Comparison of ENCODE assay signal across 28 cellular contexts in genomic region chr10:28294169-28294532, GRCh38. TPM values are rescaled to one million over a fixed set of nuclear protein-coding genes. Genes with fewer than 3 reads are reported as not detected.
A peak's percentile ranks its signal among the peaks of the same experiment; 100 is the strongest.
DNase-seq lines count a peak whose midpoint lies in the region; ATAC-seq and TF ChIP-seq lines count a peak whose summit lies in the region.
"Had no signal": no experiment of that assay in that cellular context is flagged by ENCODE, and none has a peak within 500 bp of the region (broad histone marks: within the 10 kb centered on the region; RNA-seq: fewer than 3 reads in every experiment).

No MANE protein-coding gene starts in this region.

- DNase-seq in Right ventricle myocardium superior, result no peak
- no peak for DNase-seq in heart left ventricle
- peak in 1 of 34 experiments; percentile 5 for DNase-seq in T-cell
- DNase-seq in tibial artery, result no peak
- no peak for DNase-seq in ecto neural progenitor cell (ENCODE audit: low spot score)
- DNase-seq in RKO (ENCODE audit: low spot score), result no peak
- DNase-seq: activated CD4-positive, CD25-positive, alpha-beta regulatory T cell treated with anti-CD3 and anti-CD28 coated beads, Interleukin-2, amount 50 U/mL, for 72 hours; activated CD8-positive, alpha-beta memory T cell treated with anti-CD3 and anti-CD28 coated beads for 24 hours; activated gamma-delta T cell treated with Interleukin-2 at 50 U/mL for 16 hours; anterior cingulate cortex; DMS79; effector CD4-positive, alpha-beta T cell; left lung; mesenchymal stem cell; NCI-H1417; NCI-H2029 treated with DMSO at 0.1 percent for 48 hours; NCI-H526; NK-92 treated with Interleukin-12 subunit alpha and Interleukin-12 subunit beta, amount 100 ng/mL, for 24 hours; PC-9; transverse colon had no signal

- no peaks in the 10 kb centered on the region for H3K27me3 Mint-ChIP-seq in T-cell

- no peaks in the 10 kb centered on the region for H3K27me3 ChIP-seq in heart left ventricle
- no peaks in the 10 kb centered on the region for H3K27me3 ChIP-seq in gastroesophageal sphincter
- H3K27me3 ChIP-seq in tibial artery, result no peaks in the 10 kb centered on the region
- H3K27me3 ChIP-seq: BLaER1 treated with 17β-estradiol and CSF1 and Interleukin-3, amounts not matched to agents 10 nM and 100 nM; left lung; transverse colon had no signal

- ATAC-seq in Right ventricle myocardium superior (ENCODE audit: poor library complexity) (peak; percentile 35), heart left ventricle (no peak), T-cell (replicated peaks in 1 of 4) (peak; percentile 56 to 74 (median 68)), gastroesophageal sphincter (no peak)
- ATAC-seq: HCT116, left lung, Right ventricle myocardium inferior, SK-N-SH treated with all-trans-retinoic acid at 6 μM for 48 hours had no signal

- peak overlapping the region in 1 of 12 donors; percentile 32 for H3K27ac ChIP-seq in heart left ventricle
- H3K27ac ChIP-seq in gastroesophageal sphincter, result peak overlapping the region in 3 of 4 donors; percentile 72 to 77 (median 77)
- H3K27ac ChIP-seq in tibial artery, result peak overlapping the region; percentile 75 to 99
- H3K27ac ChIP-seq: BLaER1 treated with 17β-estradiol and CSF1 and Interleukin-3, amounts not matched to agents 10 nM and 100 nM; parathyroid adenoma; PC-9 had no signal

- peak overlapping the region; percentile 71 to 89 for H3K27ac Mint-ChIP-seq in T-cell

- POLR2A ChIA-PET in T-cell (lab: Charles Lee), result interaction anchor here in 1 of 2 donors (1.0 kb wide), 1 partner anchor 36 kb away, joined by 3 read pairs; no protein-coding TSS in a partner anchor

- WGBS in heart left ventricle, 4 donors, result 67 to 74% (median 69%) methylated on average over 8 of the region's 8 CpGs
- 50 to 62% methylated on average over 2 to 8 of the region's 8 CpGs for WGBS in gastroesophageal sphincter (ENCODE audit: low coverage in 1 of 2), 2 donors

- peaks cover 76 to 82% (median 78%) of the 10 kb centered on the region in 3 donors for H3K4me1 Mint-ChIP-seq in T-cell
- H3K4me1 Mint-ChIP-seq: neural crest cell had no signal

- H3K9me3 Mint-ChIP-seq in T-cell, result no peaks in the 10 kb centered on the region
- H3K9me3 Mint-ChIP-seq: neural crest cell had no signal

- CTCF ChIA-PET in T-cell (lab: Charles Lee), result interaction anchor here (0.6 to 1.2 kb wide), 3 partner anchors 9 to 1082 kb away, joined by 3 to 7 read pairs (median 5); partner anchors contain the start of gene MPP7 (in 1 of the 2)

- H3K36me3 Mint-ChIP-seq in T-cell, result peaks cover 11% of the 10 kb centered on the region

- intact Hi-C loops in Right ventricle myocardium superior (cut with DNase I), result no loop called here
- intact Hi-C loops in heart left ventricle (cut with DNase I), result no loop called here
- intact Hi-C loops in tibial artery (cut with DNase I; ENCODE audit: low total_unique reads), result no loop called here

- TF ChIP-seq EP300 in gastroesophageal sphincter (IDR thresholded peaks at IDR 0.05), result no peak

- H3K4me3 ChIP-seq in heart left ventricle (no peak overlapping the region), gastroesophageal sphincter (no peak overlapping the region), tibial artery (peak overlapping the region in 1 of 2 donors; percentile 12)
- H3K4me3 ChIP-seq: BLaER1 treated with 17β-estradiol and CSF1 and Interleukin-3, amounts not matched to agents 10 nM and 100 nM; left lung; PC-9; smooth muscle cell; transverse colon had no signal

- H3K4me1 ChIP-seq in heart left ventricle (peaks cover 0 to 29% (median 14%) of the 10 kb centered on the region in 12 donors), gastroesophageal sphincter (peaks cover 9 to 79% (median 13%) of the 10 kb centered on the region in 3 donors), tibial artery (peaks cover 0 to 100% (median 39%) of the 10 kb centered on the region in 4 donors)
- H3K4me1 ChIP-seq: parathyroid adenoma had no signal

- no peaks in the 10 kb centered on the region for H3K9me3 ChIP-seq in heart left ventricle
- no peaks in the 10 kb centered on the region for H3K9me3 ChIP-seq in gastroesophageal sphincter
- no peaks in the 10 kb centered on the region for H3K9me3 ChIP-seq in tibial artery
- H3K9me3 ChIP-seq: left lung, transverse colon had no signal

- TF ChIP-seq POLR2A in heart left ventricle (IDR thresholded peaks at IDR 0.05) (no peak), gastroesophageal sphincter (IDR thresholded peaks at IDR 0.05) (no peak)

- H3K4me3 Mint-ChIP-seq in T-cell, result peak overlapping the region in 1 of 3 donors; percentile 40
- H3K4me3 Mint-ChIP-seq: neural crest cell had no signal

- H3K36me3 ChIP-seq in heart left ventricle (no peaks in the 10 kb centered on the region), gastroesophageal sphincter (no peaks in the 10 kb centered on the region), tibial artery (no peaks in the 10 kb centered on the region)
- H3K36me3 ChIP-seq: left lung, transverse colon had no signal

- TF ChIP-seq CTCF in heart left ventricle (IDR thresholded peaks at IDR 0.05), result no peak
- TF ChIP-seq CTCF in gastroesophageal sphincter (IDR thresholded peaks at IDR 0.05), result no peak
- no peak for TF ChIP-seq CTCF in tibial artery (IDR thresholded peaks at IDR 0.05)

RNA-seq across cellular contexts. Expression of gene MPP7, which starts 8.7 kb away (rescaled TPM):
- total RNA-seq in Right ventricle myocardium superior (14.0 TPM), heart left ventricle (10 to 100 TPM in 8 of 9 donors, 1 to 10 TPM in 1; 8.9 to 18.6 (median 15.5) TPM), T-cell (10 to 100 TPM; 22.8 to 35.8 (median 26.0) TPM), gastroesophageal sphincter (10 to 100 TPM; 22.9 to 72.1 (median 51.5) TPM)
- polyA plus RNA-seq in heart left ventricle, result 1 to 10 TPM; 3.1 to 6.3 TPM

Comparison
In these comparisons a context has a peak if more than half of its experiments do, and no peak if none do; other contexts are left out.
1. ATAC-seq: peak in Right ventricle myocardium superior (single experiment) and T-cell (4 of 4); none in heart left ventricle (0 of 4) and gastroesophageal sphincter (single experiment).